Comparison of ENCODE assay signal across 10 cellular contexts in genomic region chr11:35013514-35014191, GRCh38.
DNase-seq lines count a peak whose midpoint lies in the region; ATAC-seq, FAIRE-seq and TF ChIP-seq lines count a peak whose summit lies in the region.
"Had no signal": no experiment of that assay in that cellular context is flagged by ENCODE, and none has a peak within 500 bp of the region (broad histone marks: within the 10 kb centered on the region; RNA-seq: fewer than 3 reads in every experiment).

No MANE protein-coding gene starts in this region.

- TF ChIP-seq POLR2A in esophagus muscularis mucosa (IDR thresholded peaks at IDR 0.05; ENCODE audit: low read depth) = no peak

- peaks cover 9% of the 10 kb centered on the region for H3K27me3 Mint-ChIP-seq in activated T-helper 1 cell treated with anti-CD3 and anti-CD28 coated beads, Interleukin-12 subunit alpha, Interleukin-12 subunit beta, Interleukin-2, Interleukin-4 antibody, amounts not matched to agents 30 ng/mL and 10 ng/mL and 1 ng/mL, durations not matched to agents 14 hours and 24 hours and 36 hours (ENCODE audit: insufficient read depth)

- TF ChIP-seq CTCF in esophagus muscularis mucosa (IDR thresholded peaks at IDR 0.05) = no peak

- peak; percentile 36 for ATAC-seq in HG03045 (IDR thresholded peaks at IDR 0.05; ENCODE audit: unreplicated experiment)
- no peak for ATAC-seq in GM19455 (IDR thresholded peaks at IDR 0.05; ENCODE audit: unreplicated experiment)

- peak; percentile 89 for FAIRE-seq in GM19239 (lab: Jason Lieb, UNC)
- FAIRE-seq: endothelial cell of umbilical vein had no signal

- peak overlapping the region; percentile 51 for H3K4me3 Mint-ChIP-seq in activated T-helper 1 cell treated with anti-CD3 and anti-CD28 coated beads, Interleukin-12 subunit alpha, Interleukin-12 subunit beta, Interleukin-2, Interleukin-4 antibody, amounts not matched to agents 30 ng/mL and 10 ng/mL and 1 ng/mL, durations not matched to agents 14 hours and 24 hours and 36 hours

- WGBS in esophagus muscularis mucosa = 84% methylated on average over 3 of the region's 3 CpGs

- DNase-seq in GM19239 (ENCODE audit: insufficient read length, low spot score) (no peak), NCI-H2227 (lab: John Stamatoyannopoulos, UW; ENCODE audit: unreplicated experiment) (no peak), HuH-7 (ENCODE audit: low spot score) (no peak), esophagus muscularis mucosa (ENCODE audit: extremely low spot score) (no peak)
- peak; percentile 47 for DNase-seq in activated T-helper 1 cell treated with anti-CD3 and anti-CD28 coated beads, Interleukin-12 subunit alpha, Interleukin-12 subunit beta, Interleukin-2, Interleukin-4 antibody, amounts not matched to agents 30 ng/mL and 10 ng/mL and 1 ng/mL, durations not matched to agents 14 hours and 24 hours and 36 hours (ENCODE audit: low spot score)
- DNase-seq: GOT3 had no signal

- no peak for TF ChIP-seq EP300 in esophagus muscularis mucosa (IDR thresholded peaks at IDR 0.05)

- no peaks in the 10 kb centered on the region for H3K9me3 ChIP-seq in esophagus muscularis mucosa

- H3K27ac ChIP-seq in skin epidermis (peak overlapping the region in 17 of 21 experiments; percentile 5 to 80 (median 56)), esophagus muscularis mucosa (replicated peaks in 1 of 4) (no peak overlapping the region)

- peaks cover 3% of the 10 kb centered on the region for H3K36me3 Mint-ChIP-seq in activated T-helper 1 cell treated with anti-CD3 and anti-CD28 coated beads, Interleukin-12 subunit alpha, Interleukin-12 subunit beta, Interleukin-2, Interleukin-4 antibody, amounts not matched to agents 30 ng/mL and 10 ng/mL and 1 ng/mL, durations not matched to agents 14 hours and 24 hours and 36 hours (ENCODE audit: low read depth)

- peaks cover 0 to 25% (median 16%) of the 10 kb centered on the region in 4 donors for H3K4me1 ChIP-seq in esophagus muscularis mucosa

- no peaks in the 10 kb centered on the region for H3K36me3 ChIP-seq in esophagus muscularis mucosa

- peaks cover 53% of the 10 kb centered on the region for H3K4me1 Mint-ChIP-seq in activated T-helper 1 cell treated with anti-CD3 and anti-CD28 coated beads, Interleukin-12 subunit alpha, Interleukin-12 subunit beta, Interleukin-2, Interleukin-4 antibody, amounts not matched to agents 30 ng/mL and 10 ng/mL and 1 ng/mL, durations not matched to agents 14 hours and 24 hours and 36 hours (ENCODE audit: low read depth)

- no peaks in the 10 kb centered on the region for H3K9me3 Mint-ChIP-seq in activated T-helper 1 cell treated with anti-CD3 and anti-CD28 coated beads, Interleukin-12 subunit alpha, Interleukin-12 subunit beta, Interleukin-2, Interleukin-4 antibody, amounts not matched to agents 30 ng/mL and 10 ng/mL and 1 ng/mL, durations not matched to agents 14 hours and 24 hours and 36 hours

- H3K27ac Mint-ChIP-seq in activated T-helper 1 cell treated with anti-CD3 and anti-CD28 coated beads, Interleukin-12 subunit alpha, Interleukin-12 subunit beta, Interleukin-2, Interleukin-4 antibody, amounts not matched to agents 30 ng/mL and 10 ng/mL and 1 ng/mL, durations not matched to agents 14 hours and 24 hours and 36 hours = peak overlapping the region; percentile 88

- intact Hi-C loops in activated T-helper 1 cell treated with anti-CD3 and anti-CD28 coated beads, Interleukin-12 subunit alpha, Interleukin-12 subunit beta, Interleukin-2, Interleukin-4 antibody, amounts not matched to agents 30 ng/mL and 10 ng/mL and 1 ng/mL, durations not matched to agents 14 hours and 24 hours and 36 hours (cut with micrococcal nuclease) = loop anchor here (1.0 to 10.0 kb wide), 9 partner anchors 17 to 769 kb away; no protein-coding TSS in a partner anchor
- intact Hi-C loops in esophagus muscularis mucosa (cut with DNase I) = no loop called here

- H3K4me3 ChIP-seq in skin epidermis (no peak overlapping the region), esophagus muscularis mucosa (no peak overlapping the region)

- H3K27me3 ChIP-seq in esophagus muscularis mucosa = no peaks in the 10 kb centered on the region

Comparison
In these comparisons a context has a peak if more than half of its experiments do, and no peak if none do; other contexts are left out.
1. H3K27ac ChIP-seq: peak in skin epidermis (17 of 21); none in esophagus muscularis mucosa (0 of 4).